Comparison of ENCODE assay signal across 1 cellular context in genomic region chr3:153162513-153163348, GRCh38.
A peak's percentile ranks its signal among the peaks of the same experiment; 100 is the strongest.
TF ChIP-seq lines count a peak whose summit lies in the region.

No MANE protein-coding gene starts in this region.

TF ChIP-seq in K562, 482 proteins besides CTCF, POLR2A, EP300 and RAD21 (continued from another document):
- no peak for TF ChIP-seq USF1 (CRISPR knock-in tag; IDR thresholded peaks at IDR 0.05)
- no peak for TF ChIP-seq POLR2H (tag; IDR thresholded peaks at IDR 0.05; ENCODE audit: low read depth)
- TF ChIP-seq THAP12 (CRISPR knock-in tag; IDR thresholded peaks at IDR 0.05): 0 out of 2 replicates have a peak, but pooled peaks have one; percentile 23
